9 cellular contexts compared by ENCODE assay signal in the genomic region with DNA sequence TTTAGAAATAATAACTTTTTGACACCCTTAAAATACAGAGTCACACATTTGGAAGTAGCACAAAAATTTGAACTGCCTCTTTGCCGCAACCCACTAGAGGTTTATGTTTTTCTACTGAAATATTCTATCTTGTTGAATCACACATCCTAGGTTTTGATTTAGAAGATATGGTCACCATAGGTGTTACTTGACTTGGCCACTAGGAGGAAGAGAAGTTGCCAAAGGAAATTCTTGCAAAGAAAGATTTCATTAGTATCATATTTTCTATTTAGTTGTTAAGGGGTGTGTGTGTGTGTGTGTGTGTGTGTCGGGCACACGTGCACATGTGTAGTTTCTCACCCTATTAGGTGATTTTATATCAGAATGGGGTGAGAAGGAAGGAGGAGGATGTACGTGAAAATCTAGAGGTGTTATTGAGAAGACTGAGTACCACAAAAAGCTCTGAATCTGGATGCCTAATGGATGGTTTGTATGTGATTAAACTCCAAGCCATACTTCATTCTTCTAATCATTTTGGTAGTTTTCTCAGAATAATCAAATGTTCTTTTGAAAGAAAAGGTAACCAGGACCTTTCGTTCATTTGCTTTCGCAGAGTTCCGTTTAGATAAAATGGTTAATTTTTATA. TPM values are rescaled to one million over a fixed set of nuclear protein-coding genes. Genes with fewer than 3 reads are reported as not detected.
A peak's percentile ranks its signal among the peaks of the same experiment; 100 is the strongest.
DNase-seq lines count a peak whose midpoint lies in the region; ATAC-seq and TF ChIP-seq lines count a peak whose summit lies in the region.
"Had no signal": no experiment of that assay in that cellular context is flagged by ENCODE, and none has a peak within 500 bp of the region (broad histone marks: within the 10 kb centered on the region; RNA-seq: fewer than 3 reads in every experiment).

No MANE protein-coding gene starts in this region.

- no peaks in the 10 kb centered on the region for H3K9me3 Mint-ChIP-seq in natural killer cell
- no peaks in the 10 kb centered on the region for H3K9me3 Mint-ChIP-seq in natural killer cell treated with Interleukin-12 subunit alpha and Interleukin-12 subunit beta and Interleukin-15 and Interleukin-18, amount 100 ng/mL, for 72 hours
- H3K9me3 Mint-ChIP-seq in T-helper 2 cell treated with Interferon-gamma antibody and Interleukin-4, amounts not matched to agents 5 μg/mL and 100 μg/mL, for 36 hours = no peaks in the 10 kb centered on the region
- H3K9me3 Mint-ChIP-seq in activated naive CD4-positive, alpha-beta T cell treated with anti-CD3 and anti-CD28 coated beads, Interleukin-2, amount 10 ng/mL, durations not matched to agents 7 days and 5 days = no peaks in the 10 kb centered on the region

- no peak overlapping the region for H3K27ac Mint-ChIP-seq in natural killer cell
- no peak overlapping the region for H3K27ac Mint-ChIP-seq in natural killer cell treated with Interleukin-12 subunit alpha and Interleukin-12 subunit beta and Interleukin-15 and Interleukin-18, amount 100 ng/mL, for 72 hours
- no peak overlapping the region for H3K27ac Mint-ChIP-seq in T-helper 2 cell treated with Interferon-gamma antibody and Interleukin-4, amounts not matched to agents 5 μg/mL and 100 μg/mL, for 36 hours
- H3K27ac Mint-ChIP-seq in activated naive CD4-positive, alpha-beta T cell treated with anti-CD3 and anti-CD28 coated beads, Interleukin-2, amount 10 ng/mL, durations not matched to agents 7 days and 5 days = no peak overlapping the region

- no peaks in the 10 kb centered on the region for H3K27me3 ChIP-seq in Peyer's patch

- no peaks in the 10 kb centered on the region for H3K36me3 Mint-ChIP-seq in natural killer cell
- no peaks in the 10 kb centered on the region for H3K36me3 Mint-ChIP-seq in natural killer cell treated with Interleukin-12 subunit alpha and Interleukin-12 subunit beta and Interleukin-15 and Interleukin-18, amount 100 ng/mL, for 72 hours
- peaks cover 6% of the 10 kb centered on the region for H3K36me3 Mint-ChIP-seq in T-helper 2 cell treated with Interferon-gamma antibody and Interleukin-4, amounts not matched to agents 5 μg/mL and 100 μg/mL, for 36 hours (ENCODE audit: low read depth)
- H3K36me3 Mint-ChIP-seq in activated naive CD4-positive, alpha-beta T cell treated with anti-CD3 and anti-CD28 coated beads, Interleukin-2, amount 10 ng/mL, durations not matched to agents 7 days and 5 days = peaks cover 14% of the 10 kb centered on the region

- H3K36me3 ChIP-seq in Peyer's patch = no peaks in the 10 kb centered on the region

- DNase-seq in natural killer cell (no peak), Peyer's patch (no peak), foreskin fibroblast (no peak), germinal center (ENCODE audit: low spot score) (no peak)
- DNase-seq in natural killer cell treated with Interleukin-12 subunit alpha and Interleukin-12 subunit beta and Interleukin-15 and Interleukin-18, amount 100 ng/mL, for 72 hours (ENCODE audit: low spot score) = no peak
- DNase-seq in T-helper 2 cell treated with Interferon-gamma antibody and Interleukin-4, amounts not matched to agents 5 μg/mL and 100 μg/mL, for 36 hours (ENCODE audit: low spot score) = no peak
- no peak for DNase-seq in activated naive CD4-positive, alpha-beta T cell treated with anti-CD3 and anti-CD28 coated beads, Interleukin-2, amount 10 ng/mL, durations not matched to agents 7 days and 5 days
- DNase-seq in stimulated activated CD4-positive, alpha-beta T cell treated with anti-CD3 and anti-CD28 coated beads, Interleukin-1b, Interleukin-23, amount 100 ng/mL, for 48 hours = no peak
- DNase-seq: activated naive CD4-positive, alpha-beta T cell treated with Interleukin-2 at 50 U/mL for 16 hours had no signal

- H3K27ac ChIP-seq in Peyer's patch = no peak overlapping the region

- intact Hi-C loops in natural killer cell (cut with micrococcal nuclease) = no loop called here

- H3K4me3 Mint-ChIP-seq in natural killer cell = peak overlapping the region; percentile 11
- H3K4me3 Mint-ChIP-seq in natural killer cell treated with Interleukin-12 subunit alpha and Interleukin-12 subunit beta and Interleukin-15 and Interleukin-18, amount 100 ng/mL, for 72 hours = no peak overlapping the region
- no peak overlapping the region for H3K4me3 Mint-ChIP-seq in T-helper 2 cell treated with Interferon-gamma antibody and Interleukin-4, amounts not matched to agents 5 μg/mL and 100 μg/mL, for 36 hours
- H3K4me3 Mint-ChIP-seq in activated naive CD4-positive, alpha-beta T cell treated with anti-CD3 and anti-CD28 coated beads, Interleukin-2, amount 10 ng/mL, durations not matched to agents 7 days and 5 days = no peak overlapping the region

- no peak for TF ChIP-seq POLR2A in Peyer's patch (IDR thresholded peaks at IDR 0.05)

- TF ChIP-seq CTCF in natural killer cell (IDR thresholded peaks at IDR 0.05) (peak; percentile 50), Peyer's patch (IDR thresholded peaks at IDR 0.05) (peak in 5 of 6 experiments; percentile 17 to 49 (median 29)), foreskin fibroblast (IDR thresholded peaks at IDR 0.05; ENCODE audit: low read depth, low read length) (peak; percentile 28)

- H3K27me3 Mint-ChIP-seq in natural killer cell (ENCODE audit: low read depth in 2 of 2) = no peaks in the 10 kb centered on the region
- no peaks in the 10 kb centered on the region for H3K27me3 Mint-ChIP-seq in natural killer cell treated with Interleukin-12 subunit alpha and Interleukin-12 subunit beta and Interleukin-15 and Interleukin-18, amount 100 ng/mL, for 72 hours
- no peaks in the 10 kb centered on the region for H3K27me3 Mint-ChIP-seq in T-helper 2 cell treated with Interferon-gamma antibody and Interleukin-4, amounts not matched to agents 5 μg/mL and 100 μg/mL, for 36 hours (ENCODE audit: low read depth)
- no peaks in the 10 kb centered on the region for H3K27me3 Mint-ChIP-seq in activated naive CD4-positive, alpha-beta T cell treated with anti-CD3 and anti-CD28 coated beads, Interleukin-2, amount 10 ng/mL, durations not matched to agents 7 days and 5 days

- CTCF ChIA-PET in activated naive CD4-positive, alpha-beta T cell treated with anti-CD3 and anti-CD28 coated beads, Interleukin-2, amount 10 ng/mL, durations not matched to agents 7 days and 5 days (lab: Charles Lee) = interaction anchor here (0.6 to 0.7 kb wide), 4 partner anchors 9 to 260 kb away, joined by 3 to 4 read pairs (median 3); no protein-coding TSS in a partner anchor

- H3K9me3 ChIP-seq in Peyer's patch = no peaks in the 10 kb centered on the region

- ATAC-seq in natural killer cell = peak; percentile 44 to 69 (median 68)
- no peak for ATAC-seq in natural killer cell treated with Interleukin-12 subunit alpha and Interleukin-12 subunit beta and Interleukin-15 and Interleukin-18, amount 100 ng/mL, for 72 hours

- peaks cover 0 to 7% (median 0%) of the 10 kb centered on the region in 4 donors for H3K4me1 ChIP-seq in Peyer's patch

- H3K4me3 ChIP-seq in Peyer's patch (no peak overlapping the region), foreskin fibroblast (ENCODE audit: low read depth in 1 of 2, low read length in 2 of 2) (no peak overlapping the region)

- peaks cover 52 to 70% of the 10 kb centered on the region in 2 donors for H3K4me1 Mint-ChIP-seq in natural killer cell
- peaks cover 28 to 35% of the 10 kb centered on the region in 2 donors for H3K4me1 Mint-ChIP-seq in natural killer cell treated with Interleukin-12 subunit alpha and Interleukin-12 subunit beta and Interleukin-15 and Interleukin-18, amount 100 ng/mL, for 72 hours (ENCODE audit: low read depth in 2 of 2)
- peaks cover 15% of the 10 kb centered on the region for H3K4me1 Mint-ChIP-seq in T-helper 2 cell treated with Interferon-gamma antibody and Interleukin-4, amounts not matched to agents 5 μg/mL and 100 μg/mL, for 36 hours (ENCODE audit: low read depth)
- H3K4me1 Mint-ChIP-seq in activated naive CD4-positive, alpha-beta T cell treated with anti-CD3 and anti-CD28 coated beads, Interleukin-2, amount 10 ng/mL, durations not matched to agents 7 days and 5 days = peaks cover 4% of the 10 kb centered on the region

RNA-seq across cellular contexts. Expression of gene ZFAND6, which starts 31.5 kb away (rescaled TPM):
- total RNA-seq in natural killer cell = 100 to 1,000 TPM; 145 to 150 (median 148) TPM
- total RNA-seq in natural killer cell treated with Interleukin-12 subunit alpha and Interleukin-12 subunit beta and Interleukin-15 and Interleukin-18, amount 100 ng/mL, for 72 hours = 10 to 100 TPM; 39.3 to 46.6 TPM
- total RNA-seq in Peyer's patch = 100 to 1,000 TPM in 1 of 4 donors, 10 to 100 TPM in 3; 75.9 to 154 (median 81.0) TPM

Comparison
In these comparisons a context has a peak if more than half of its experiments do, and no peak if none do; other contexts are left out.
1. ATAC-seq: peak in natural killer cell (3 of 3); none in natural killer cell treated with Interleukin-12 subunit alpha and Interleukin-12 subunit beta and Interleukin-15 and Interleukin-18, amount 100 ng/mL, for 72 hours (0 of 2).
2. Peak in every context shown above with its lines, with median percentiles within 50 percentile points of each other: CTCF ChIP-seq.